8 cellular contexts compared by ENCODE assay signal in the genomic region with DNA sequence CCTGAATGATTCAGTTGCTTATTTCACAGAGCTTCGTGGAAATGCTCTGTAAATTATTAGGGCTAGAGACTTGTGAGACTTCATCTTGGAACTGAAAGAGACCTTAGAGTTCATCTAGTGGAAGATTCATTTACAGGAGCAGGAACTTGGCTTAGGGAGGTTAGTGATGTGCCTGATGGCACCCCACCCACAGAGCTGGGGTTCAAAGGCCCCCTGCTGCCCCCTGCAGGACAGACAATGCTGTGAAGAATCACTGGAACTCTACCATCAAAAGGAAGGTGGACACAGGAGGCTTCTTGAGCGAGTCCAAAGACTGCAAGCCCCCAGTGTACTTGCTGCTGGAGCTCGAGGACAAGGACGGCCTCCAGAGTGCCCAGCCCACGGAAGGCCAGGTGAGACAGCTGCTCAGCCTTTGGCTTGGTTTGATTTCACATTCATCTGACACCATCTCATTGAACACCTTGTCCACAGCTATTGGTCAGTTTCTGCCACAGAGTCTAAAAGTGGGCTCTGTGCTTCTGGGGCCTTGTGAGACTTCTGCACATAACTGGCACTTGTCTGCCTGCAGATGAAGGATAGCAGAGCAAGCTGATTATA. TPM values are rescaled to one million over a fixed set of nuclear protein-coding genes. Genes with fewer than 3 reads are reported as not detected.
DNase-seq lines count a peak whose midpoint lies in the region; ATAC-seq and TF ChIP-seq lines count a peak whose summit lies in the region.

No MANE protein-coding gene starts in this region.

- peak; percentile 78 to 88 for DNase-seq in SJCRH30
- peak; percentile 76 for DNase-seq in activated naive CD4-positive, alpha-beta T cell treated with anti-CD3 and anti-CD28 coated beads for 36 hours
- peak; percentile 76 for DNase-seq in islet precursor cell
- peak; percentile 50 to 59 for DNase-seq in stimulated activated CD8-positive, alpha-beta memory T cell treated with anti-CD3 and anti-CD28 coated beads, Interleukin-2, amount 100 ng/mL, for 48 hours (ENCODE audit: low read depth in 2 of 2)

- peaks cover 58% of the 10 kb centered on the region for H3K79me2 ChIP-seq in DOHH2 (ENCODE audit: control insufficient read depth, low read length)

- no peaks in the 10 kb centered on the region for H3K9me2 ChIP-seq in DOHH2 (replicated peaks; ENCODE audit: control insufficient read depth, low read length)

- CTCF ChIA-PET in activated naive CD4-positive, alpha-beta T cell treated with anti-CD3 and anti-CD28 coated beads for 36 hours (lab: Charles Lee) = interaction anchor here (0.6 to 1.8 kb wide), 11 partner anchors 11 to 242 kb away, joined by 3 to 24 read pairs (median 4); partner anchors contain the start of gene MYBL2

- H3K27ac Mint-ChIP-seq in activated naive CD4-positive, alpha-beta T cell treated with anti-CD3 and anti-CD28 coated beads for 36 hours = no peak overlapping the region

- no peaks in the 10 kb centered on the region for H3K4me1 ChIP-seq in DOHH2 (ENCODE audit: control insufficient read depth, low read length)
- no peaks in the 10 kb centered on the region for H3K4me1 ChIP-seq in SJCRH30

- H3K4me3 Mint-ChIP-seq in activated naive CD4-positive, alpha-beta T cell treated with anti-CD3 and anti-CD28 coated beads for 36 hours = no peak overlapping the region

- H3K36me3 Mint-ChIP-seq in activated naive CD4-positive, alpha-beta T cell treated with anti-CD3 and anti-CD28 coated beads for 36 hours (ENCODE audit: low read depth) = peaks cover 30% of the 10 kb centered on the region

- H3K9me3 ChIP-seq in DOHH2 (ENCODE audit: control insufficient read depth, insufficient read depth, low read length) (no peaks in the 10 kb centered on the region), SJCRH30 (replicated peaks) (no peaks in the 10 kb centered on the region)

- intact Hi-C loops in activated naive CD4-positive, alpha-beta T cell treated with anti-CD3 and anti-CD28 coated beads for 36 hours (cut with micrococcal nuclease) = loop anchor here (1.0 kb wide), 2 partner anchors 154 to 243 kb away; no protein-coding TSS in a partner anchor

- peak; percentile 58 for ATAC-seq in HG02885 (IDR thresholded peaks at IDR 0.05; ENCODE audit: poor library complexity, unreplicated experiment)
- ATAC-seq in GM18907 (IDR thresholded peaks at IDR 0.05; ENCODE audit: unreplicated experiment) = no peak
- ATAC-seq in HG02884 (IDR thresholded peaks at IDR 0.05; ENCODE audit: unreplicated experiment) = no peak

- no peak overlapping the region for H3K27ac ChIP-seq in DOHH2 (ENCODE audit: low read depth, low read length)
- no peak overlapping the region for H3K27ac ChIP-seq in SJCRH30

- H3K4me2 ChIP-seq in DOHH2 (ENCODE audit: low read length) = no peak overlapping the region

- no peaks in the 10 kb centered on the region; the same call in 1 of the 2 replicates for H3F3A ChIP-seq in DOHH2 (ENCODE audit: control insufficient read depth, insufficient read depth)

- no peaks in the 10 kb centered on the region for H3K27me3 Mint-ChIP-seq in activated naive CD4-positive, alpha-beta T cell treated with anti-CD3 and anti-CD28 coated beads for 36 hours (ENCODE audit: low read depth)

- 0 out of 2 replicates have a peak, but pooled peaks cover 3% of the 10 kb centered on the region for H4K20me1 ChIP-seq in DOHH2 (ENCODE audit: control insufficient read depth, insufficient read depth, low read depth, low read length)

- peak; percentile 90 for TF ChIP-seq CTCF in DOHH2 (IDR thresholded peaks at IDR 0.05; ENCODE audit: low read depth, low read length, poor library complexity, severe bottlenecking)

- H3K27me3 ChIP-seq in DOHH2 (ENCODE audit: control insufficient read depth, low read length) (no peaks in the 10 kb centered on the region), SJCRH30 (no peaks in the 10 kb centered on the region)

- no peaks in the 10 kb centered on the region for H3K9me3 Mint-ChIP-seq in activated naive CD4-positive, alpha-beta T cell treated with anti-CD3 and anti-CD28 coated beads for 36 hours

- H3K4me3 ChIP-seq in DOHH2 (ENCODE audit: low read length) = no peak overlapping the region
- no peak overlapping the region for H3K4me3 ChIP-seq in SJCRH30

- H3K36me3 ChIP-seq in DOHH2 (ENCODE audit: control insufficient read depth, low read length) (peaks cover 86% of the 10 kb centered on the region), SJCRH30 (peaks cover 88% of the 10 kb centered on the region)

- peaks cover 15% of the 10 kb centered on the region for H3K4me1 Mint-ChIP-seq in activated naive CD4-positive, alpha-beta T cell treated with anti-CD3 and anti-CD28 coated beads for 36 hours (ENCODE audit: low read depth)

RNA-seq across cellular contexts. Expression of gene MYBL2, which starts 25.1 kb away (rescaled TPM):
- total RNA-seq in SJCRH30 (2014; rRNA removed; shearing (Covaris generic)) = 181 and 191 TPM in 2 replicates
- 100 to 1,000 TPM; 102 to 106 TPM for total RNA-seq in activated naive CD4-positive, alpha-beta T cell treated with anti-CD3 and anti-CD28 coated beads for 36 hours

RNA-seq across cellular contexts. Expression of gene GTSF1L, which starts 34.8 kb away (rescaled TPM):
- not detected in 2 replicates for total RNA-seq in SJCRH30 (2014; rRNA removed; shearing (Covaris generic))
- not detected for total RNA-seq in activated naive CD4-positive, alpha-beta T cell treated with anti-CD3 and anti-CD28 coated beads for 36 hours
